ENCODE assay signal across 24 cellular contexts in the genomic region with DNA sequence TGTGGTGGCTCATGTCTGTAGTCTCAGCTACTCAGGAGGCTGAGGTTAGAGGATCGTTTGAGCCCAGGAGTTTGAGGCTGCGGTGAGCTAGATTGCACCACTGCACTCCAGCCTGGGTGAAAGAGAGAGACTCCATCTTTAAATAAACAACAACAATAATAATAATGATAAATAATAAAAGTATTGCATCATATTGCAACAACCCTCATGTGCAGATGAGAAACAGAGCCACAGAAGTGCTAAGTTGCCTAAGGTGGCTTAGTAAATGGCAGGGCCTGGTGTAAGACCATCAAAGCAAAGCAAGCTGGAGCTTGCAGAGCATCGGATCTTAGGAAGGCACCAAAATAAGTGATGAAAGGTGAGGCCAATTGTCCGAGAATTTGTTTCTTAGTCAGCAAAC. TPM values are rescaled to one million over a fixed set of nuclear protein-coding genes. Genes with fewer than 3 reads are reported as not detected.
"Had no signal": no experiment of that assay in that cellular context is flagged by ENCODE, and none has a peak within 500 bp of the region (broad histone marks: within the 10 kb centered on the region; RNA-seq: fewer than 3 reads in every experiment).

No MANE protein-coding gene starts in this region.

- H3K36me3 ChIP-seq: MG63, Peyer's patch had no signal

- H3K4me1 Mint-ChIP-seq: activated B cell treated with CpG ODN at 0.5 μM for 24 hours; activated CD4-positive, alpha-beta T cell treated with anti-CD3 and anti-CD28 coated beads, Interleukin-2, amount 10 ng/mL, durations not matched to agents 24 days and 14 days; activated CD8-positive, alpha-beta memory T cell treated with anti-CD3 and anti-CD28 coated beads, Interleukin-2, amount 10 ng/mL, durations not matched to agents 7 days and 5 days; activated naive CD4-positive, alpha-beta T cell treated with anti-CD3 and anti-CD28 coated beads, Interleukin-2, amount 50 U/mL, for 24 hours; central memory CD8-positive, alpha-beta T cell had no signal

- H3K27ac Mint-ChIP-seq: activated B cell treated with CpG ODN at 0.5 μM for 24 hours; activated CD4-positive, alpha-beta T cell treated with anti-CD3 and anti-CD28 coated beads, Interleukin-2, amount 10 ng/mL, durations not matched to agents 24 days and 14 days; activated CD8-positive, alpha-beta memory T cell treated with anti-CD3 and anti-CD28 coated beads, Interleukin-2, amount 10 ng/mL, durations not matched to agents 7 days and 5 days; activated naive CD4-positive, alpha-beta T cell treated with anti-CD3 and anti-CD28 coated beads, Interleukin-2, amount 50 U/mL, for 24 hours; activated T-cell treated with anti-CD3 and anti-CD28 coated beads, Interleukin-2, amount 50 U/mL, for 24 hours; activated T-helper 1 cell treated with anti-CD3 and anti-CD28 coated beads, Interleukin-12 subunit alpha, Interleukin-12 subunit beta, Interleukin-2, Interleukin-4 antibody, amounts not matched to agents 30 ng/mL and 10 ng/mL and 1 ng/mL, durations not matched to agents 14 hours and 24 hours and 36 hours; T-helper 1 cell treated with Interleukin-12 subunit alpha and Interleukin-12 subunit beta and Interleukin-4 antibody, amounts not matched to agents 30 μg/mL and 1 μg/mL, for 36 hours had no signal

- H3K9me3 Mint-ChIP-seq: activated B cell treated with CpG ODN at 0.5 μM for 24 hours; activated CD4-positive, alpha-beta T cell treated with anti-CD3 and anti-CD28 coated beads, Interleukin-2, amount 10 ng/mL, durations not matched to agents 24 days and 14 days; activated naive CD4-positive, alpha-beta T cell treated with anti-CD3 and anti-CD28 coated beads, Interleukin-2, amount 50 U/mL, for 24 hours; activated T-cell treated with anti-CD3 and anti-CD28 coated beads, Interleukin-2, amount 50 U/mL, for 24 hours; activated T-helper 1 cell treated with anti-CD3 and anti-CD28 coated beads, Interleukin-12 subunit alpha, Interleukin-12 subunit beta, Interleukin-2, Interleukin-4 antibody, amounts not matched to agents 30 ng/mL and 10 ng/mL and 1 ng/mL, durations not matched to agents 14 hours and 24 hours and 36 hours; central memory CD8-positive, alpha-beta T cell; T-helper 1 cell treated with Interleukin-12 subunit alpha and Interleukin-12 subunit beta and Interleukin-4 antibody, amounts not matched to agents 30 μg/mL and 1 μg/mL, for 36 hours had no signal

- H3K27me3 ChIP-seq: body of pancreas, MG63, Peyer's patch had no signal

- DNase-seq: activated B cell treated with CpG ODN at 0.5 μM for 24 hours; activated CD4-positive, alpha-beta T cell treated with anti-CD3 and anti-CD28 coated beads for 1 hour; activated CD4-positive, alpha-beta T cell treated with anti-CD3 and anti-CD28 coated beads, Interleukin-2, amount 10 ng/mL, durations not matched to agents 24 days and 14 days; activated CD4-positive, alpha-beta T cell treated with anti-CD3 and anti-CD28 coated beads, Interleukin-2, amount 50 U/mL, for 48 hours; activated CD8-positive, alpha-beta memory T cell treated with anti-CD3 and anti-CD28 coated beads, Interleukin-2, amount 10 ng/mL, durations not matched to agents 7 days and 5 days; activated effector memory CD4-positive, alpha-beta T cell treated with Interleukin-2 at 50 U/mL for 16 hours; activated naive CD4-positive, alpha-beta T cell; activated T-cell treated with anti-CD3 and anti-CD28 coated beads, Interleukin-2, amount 50 U/mL, for 24 hours; aorta; body of pancreas; MG63; NCI-H1105; NCI-H1436; NCI-H1694 treated with DMSO at 0.1 percent for 48 hours; NCI-H2029 treated with DMSO at 0.1 percent for 48 hours; NCI-H345; NCI-H510A treated with DMSO at 0.1 percent for 48 hours; NCI-H69; NK-92 treated with Interleukin-12 subunit alpha and Interleukin-12 subunit beta, amount 100 ng/mL, for 24 hours; Peyer's patch had no signal

- H3K4me3 Mint-ChIP-seq: activated B cell treated with CpG ODN at 0.5 μM for 24 hours; activated CD4-positive, alpha-beta T cell treated with anti-CD3 and anti-CD28 coated beads, Interleukin-2, amount 10 ng/mL, durations not matched to agents 24 days and 14 days; activated CD8-positive, alpha-beta memory T cell treated with anti-CD3 and anti-CD28 coated beads, Interleukin-2, amount 10 ng/mL, durations not matched to agents 7 days and 5 days; activated naive CD4-positive, alpha-beta T cell treated with anti-CD3 and anti-CD28 coated beads, Interleukin-2, amount 50 U/mL, for 24 hours; activated T-cell treated with anti-CD3 and anti-CD28 coated beads, Interleukin-2, amount 50 U/mL, for 24 hours; activated T-helper 1 cell treated with anti-CD3 and anti-CD28 coated beads, Interleukin-12 subunit alpha, Interleukin-12 subunit beta, Interleukin-2, Interleukin-4 antibody, amounts not matched to agents 30 ng/mL and 10 ng/mL and 1 ng/mL, durations not matched to agents 14 hours and 24 hours and 36 hours; central memory CD8-positive, alpha-beta T cell; T-helper 1 cell treated with Interleukin-12 subunit alpha and Interleukin-12 subunit beta and Interleukin-4 antibody, amounts not matched to agents 30 μg/mL and 1 μg/mL, for 36 hours had no signal

- H3K4me3 ChIP-seq: body of pancreas, MG63, Peyer's patch had no signal

- H3K27ac ChIP-seq: body of pancreas, Peyer's patch had no signal

- H3K27me3 Mint-ChIP-seq: activated naive CD4-positive, alpha-beta T cell treated with anti-CD3 and anti-CD28 coated beads, Interleukin-2, amount 50 U/mL, for 24 hours had no signal

- H3K4me1 ChIP-seq: body of pancreas, Peyer's patch had no signal

- ATAC-seq: activated CD8-positive, alpha-beta memory T cell treated with anti-CD3 and anti-CD28 coated beads, Interleukin-2, amount 10 ng/mL, durations not matched to agents 7 days and 5 days; body of pancreas had no signal

- H3K9me3 ChIP-seq: body of pancreas, MG63, Peyer's patch had no signal

- H3K36me3 Mint-ChIP-seq: activated CD8-positive, alpha-beta memory T cell treated with anti-CD3 and anti-CD28 coated beads, Interleukin-2, amount 10 ng/mL, durations not matched to agents 7 days and 5 days; activated naive CD4-positive, alpha-beta T cell treated with anti-CD3 and anti-CD28 coated beads, Interleukin-2, amount 50 U/mL, for 24 hours had no signal

RNA-seq across cellular contexts. Expression of gene HS3ST3A1, which starts 45.2 kb away (rescaled TPM):
- total RNA-seq: activated B cell treated with CpG ODN at 0.5 μM for 24 hours, body of pancreas had no signal
